ENCODE assay signal across 11 cellular contexts in genomic region chr14:75566321-75566720, GRCh38. TPM values are rescaled to one million over a fixed set of nuclear protein-coding genes. Genes with fewer than 3 reads are reported as not detected.
DNase-seq lines count a peak whose midpoint lies in the region; ATAC-seq lines count a peak whose summit lies in the region.
"Had no signal": no experiment of that assay in that cellular context is flagged by ENCODE, and none has a peak within 500 bp of the region (broad histone marks: within the 10 kb centered on the region; RNA-seq: fewer than 3 reads in every experiment).

No MANE protein-coding gene starts in this region.

- 76% methylated on average over 4 of the region's 4 CpGs for WGBS in mesenchymal stem cell

- no peak overlapping the region for H2BK120ac ChIP-seq in mesenchymal stem cell (ENCODE audit: low read depth, low read length)

- no peak overlapping the region for H2AK5ac ChIP-seq in mesenchymal stem cell (ENCODE audit: low read length, severe bottlenecking)

- H2BK12ac ChIP-seq in mesenchymal stem cell (ENCODE audit: low read length in 2 of 2): no peak overlapping the region

- H3K23ac ChIP-seq in mesenchymal stem cell (ENCODE audit: low read length in 2 of 2): no peak overlapping the region

- DNase-seq in activated gamma-delta T cell treated with Interleukin-2 at 50 U/mL for 16 hours (peak; percentile 59), activated gamma-delta T cell (lab: John Stamatoyannopoulos, UW) (no peak), mesenchymal stem cell (peak; percentile 29), amniotic stem cell (lab: John Stamatoyannopoulos, UW) (no peak), dedifferentiated amniotic fluid mesenchymal stem cell (ENCODE audit: extremely low spot score) (no peak)
- peak; percentile 66 for DNase-seq in activated CD8-positive, alpha-beta memory T cell treated with anti-CD3 and anti-CD28 coated beads, Interleukin-2, amount 50 U/mL, for 4 hours
- peak; percentile 76 for DNase-seq in stimulated activated naive CD8-positive, alpha-beta T cell treated with anti-CD3 and anti-CD28 coated beads, Interleukin-15, Interleukin-2, amounts not matched to agents 100 U/mL and 50 U/mL, for 24 hours
- DNase-seq: endodermal cell had no signal

- H2BK5ac ChIP-seq in mesenchymal stem cell (ENCODE audit: low read depth, low read length, poor library complexity, severe bottlenecking): no peak overlapping the region

- H3K14ac ChIP-seq in mesenchymal stem cell (ENCODE audit: low read length in 2 of 2): no peak overlapping the region

- H3K4me1 ChIP-seq in mesenchymal stem cell (ENCODE audit: control insufficient read depth, insufficient read depth, low read depth, low read length): no peaks in the 10 kb centered on the region
- H3K4me1 ChIP-seq: A549 had no signal

- no peak overlapping the region for H3K9ac ChIP-seq in mesenchymal stem cell (ENCODE audit: low read length)

- no peak overlapping the region for H3K4ac ChIP-seq in mesenchymal stem cell (ENCODE audit: low read depth in 1 of 2, low read length in 2 of 2)

- H3K36me3 ChIP-seq in mesenchymal stem cell (ENCODE audit: control insufficient read depth in 1 of 2, insufficient read depth in 2 of 2, low read depth in 1 of 2, low read length in 2 of 2): no peaks in the 10 kb centered on the region

- no peaks in the 10 kb centered on the region for H3K9me3 ChIP-seq in mesenchymal stem cell (ENCODE audit: control insufficient read depth, low read length)
- H3K9me3 ChIP-seq: A549 had no signal

- no peak overlapping the region for H3K27ac ChIP-seq in mesenchymal stem cell (ENCODE audit: low read length, poor library complexity, severe bottlenecking)
- H3K27ac ChIP-seq: A549 had no signal

- H3K79me1 ChIP-seq in mesenchymal stem cell (replicated peaks; ENCODE audit: low read length, poor library complexity, severe bottlenecking): no peaks in the 10 kb centered on the region

- peak; percentile 94 for ATAC-seq in stimulated activated naive CD8-positive, alpha-beta T cell treated with anti-CD3 and anti-CD28 coated beads, Interleukin-15, Interleukin-2, amounts not matched to agents 100 U/mL and 50 U/mL, for 24 hours
- ATAC-seq in HG03342 (IDR thresholded peaks at IDR 0.05; ENCODE audit: unreplicated experiment): no peak

- no peak overlapping the region for H3K4me3 ChIP-seq in mesenchymal stem cell (ENCODE audit: insufficient read depth in 1 of 2, low read depth in 1 of 2, low read length in 2 of 2)
- H3K4me3 ChIP-seq: A549, lung had no signal

- H3K27me3 ChIP-seq in mesenchymal stem cell (ENCODE audit: control insufficient read depth in 1 of 2, insufficient read depth in 1 of 2, low read length in 2 of 2): peaks cover 15 to 69% of the 10 kb centered on the region in 2 experiments

- no peak overlapping the region for H3K18ac ChIP-seq in mesenchymal stem cell (ENCODE audit: low read depth in 1 of 2, low read length in 2 of 2)

- no peak overlapping the region for H2BK15ac ChIP-seq in mesenchymal stem cell (ENCODE audit: low read depth, poor library complexity, severe bottlenecking)

- no peak overlapping the region for H3K4me2 ChIP-seq in mesenchymal stem cell (ENCODE audit: low read length, poor library complexity, severe bottlenecking)
- H3K4me2 ChIP-seq: A549 had no signal

- H4K91ac ChIP-seq in mesenchymal stem cell (ENCODE audit: low read length): no peak overlapping the region

- H4K8ac ChIP-seq in mesenchymal stem cell (ENCODE audit: low read length): no peak overlapping the region

- H2AFZ ChIP-seq in mesenchymal stem cell (ENCODE audit: low read depth, low read length): no peak overlapping the region

RNA-seq across cellular contexts. Expression of gene FLVCR2, which starts 12.1 kb away (rescaled TPM):
- 3.0 TPM for polyA plus RNA-seq in mesenchymal stem cell (2013, experiment 1 of 2)
- polyA plus RNA-seq in mesenchymal stem cell (2013, experiment 2 of 2): 2.6 TPM

RNA-seq across cellular contexts. Expression of gene BATF, which starts 44.1 kb away (rescaled TPM):
- not detected for polyA plus RNA-seq in mesenchymal stem cell (2013, experiment 1 of 2)
- polyA plus RNA-seq in mesenchymal stem cell (2013, experiment 2 of 2): 0.04 TPM
- polyA plus RNA-seq: A549 had no signal

Comparison
In these comparisons a context has a peak if more than half of its experiments do, and no peak if none do; other contexts are left out.
1. DNase-seq: peak in activated gamma-delta T cell treated with Interleukin-2 at 50 U/mL for 16 hours (single experiment), activated CD8-positive, alpha-beta memory T cell treated with anti-CD3 and anti-CD28 coated beads, Interleukin-2, amount 50 U/mL, for 4 hours (single experiment), mesenchymal stem cell (single experiment) and stimulated activated naive CD8-positive, alpha-beta T cell treated with anti-CD3 and anti-CD28 coated beads, Interleukin-15, Interleukin-2, amounts not matched to agents 100 U/mL and 50 U/mL, for 24 hours (single experiment); none in activated gamma-delta T cell (single experiment), amniotic stem cell (single experiment) and dedifferentiated amniotic fluid mesenchymal stem cell (single experiment).